Comparison of ENCODE assay signal across 13 cellular contexts in the genomic region with DNA sequence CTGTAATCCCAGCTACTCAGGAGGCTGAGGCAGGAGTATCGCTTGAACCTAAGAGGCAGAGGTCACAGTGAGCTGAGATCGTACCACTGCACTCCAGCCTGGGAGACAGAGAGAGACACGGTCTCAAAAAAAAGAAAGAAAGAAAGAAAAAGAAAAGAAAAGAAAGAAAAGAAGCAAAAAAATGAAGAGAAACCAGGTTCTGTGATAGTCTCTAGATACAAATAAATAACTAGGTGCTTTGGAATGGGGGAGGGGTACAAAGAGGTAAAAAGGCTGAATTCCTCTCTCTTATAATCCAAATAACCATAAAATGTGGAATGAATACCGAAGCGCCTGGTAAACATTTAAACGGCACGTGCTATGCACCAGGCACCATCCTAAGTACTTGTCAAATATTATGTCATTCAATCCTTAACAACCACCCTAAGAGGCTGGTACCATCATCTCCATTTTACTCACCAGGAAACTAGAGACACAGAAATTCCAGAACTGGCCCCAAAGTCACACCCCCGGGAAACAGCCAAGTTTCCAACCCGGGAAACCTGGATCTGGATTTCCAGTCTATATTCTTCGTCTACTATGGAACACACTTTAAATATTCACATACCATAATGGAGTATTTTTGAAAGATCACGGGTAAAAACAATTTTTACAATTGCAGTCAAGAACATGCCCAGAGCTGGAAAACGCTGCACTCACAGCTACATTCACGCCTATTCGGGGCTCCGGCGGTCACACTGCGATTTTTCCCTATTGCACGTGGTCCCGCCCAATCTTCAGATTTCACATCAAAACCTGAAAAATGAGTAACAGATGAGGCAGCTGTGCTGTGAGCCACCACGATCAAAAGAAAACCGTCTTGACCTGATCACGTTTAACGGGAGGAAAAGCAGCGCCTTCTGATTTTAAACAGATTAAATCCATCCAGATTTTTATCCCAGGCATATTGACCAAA. TPM values are rescaled to one million over a fixed set of nuclear protein-coding genes. Genes with fewer than 3 reads are reported as not detected.
A peak's percentile ranks its signal among the peaks of the same experiment; 100 is the strongest.
DNase-seq lines count a peak whose midpoint lies in the region; TF ChIP-seq lines count a peak whose summit lies in the region.
"Had no signal": no experiment of that assay in that cellular context is flagged by ENCODE, and none has a peak within 500 bp of the region (broad histone marks: within the 10 kb centered on the region; RNA-seq: fewer than 3 reads in every experiment).

No MANE protein-coding gene starts in this region.

- intact Hi-C loops in tibial artery (cut with DNase I; ENCODE audit: low total_unique reads) = no loop called here

- H3K9me3 ChIP-seq in MG63 = no peaks in the 10 kb centered on the region
- no peaks in the 10 kb centered on the region for H3K9me3 ChIP-seq in osteoblast (ENCODE audit: low read depth, low read length)
- no peaks in the 10 kb centered on the region for H3K9me3 ChIP-seq in tibial artery

- H3K79me2 ChIP-seq in osteoblast (ENCODE audit: insufficient read depth, low read length) = peaks cover 62% of the 10 kb centered on the region

- no peak for TF ChIP-seq CTCF in BJ (IDR thresholded peaks at IDR 0.05; ENCODE audit: insufficient read depth, low read depth, low read length)
- TF ChIP-seq CTCF in osteoblast (IDR thresholded peaks at IDR 0.05; ENCODE audit: extremely low read depth, low read depth, low read length) = no peak
- no peak for TF ChIP-seq CTCF in tibial artery (IDR thresholded peaks at IDR 0.05)

- POLR2A ChIA-PET in BJ (lab: Charles Lee) = no interaction called here

- H2AFZ ChIP-seq in osteoblast (ENCODE audit: low read length) = no peak overlapping the region
- H2AFZ ChIP-seq: PC-9 had no signal

- H4K20me1 ChIP-seq in osteoblast (ENCODE audit: insufficient read depth, low read length) = peaks cover 48% of the 10 kb centered on the region

- peak overlapping the region; percentile 22 for H3K4me3 ChIP-seq in BJ (ENCODE audit: low read depth, low read length)
- H3K4me3 ChIP-seq in MG63 = peak overlapping the region; percentile 25
- peak overlapping the region; percentile 20 for H3K4me3 ChIP-seq in osteoblast (ENCODE audit: insufficient read depth, low read length)
- no peak overlapping the region for H3K4me3 ChIP-seq in tibial artery
- H3K4me3 ChIP-seq: PC-9 had no signal

- H3K27ac ChIP-seq in epithelial cell of prostate = peak overlapping the region; percentile 98
- H3K27ac ChIP-seq in osteoblast (ENCODE audit: low read depth, low read length) = no peak overlapping the region
- no peak overlapping the region for H3K27ac ChIP-seq in tibial artery
- H3K27ac ChIP-seq: PC-9 had no signal

- no peaks in the 10 kb centered on the region for H3K27me3 ChIP-seq in BJ (ENCODE audit: control insufficient read depth, insufficient read depth, low read length)
- no peaks in the 10 kb centered on the region for H3K27me3 ChIP-seq in MG63
- no peaks in the 10 kb centered on the region for H3K27me3 ChIP-seq in osteoblast (ENCODE audit: insufficient read depth, low read length)
- H3K27me3 ChIP-seq in tibial artery = no peaks in the 10 kb centered on the region

- peak overlapping the region; percentile 50 for H3K4me2 ChIP-seq in osteoblast (ENCODE audit: insufficient read depth, low read length)
- H3K4me2 ChIP-seq: PC-9 had no signal

- H3K36me3 ChIP-seq in BJ (ENCODE audit: control insufficient read depth, insufficient read depth, low read length) = no peaks in the 10 kb centered on the region
- H3K36me3 ChIP-seq in MG63 = peaks cover 29% of the 10 kb centered on the region
- peaks cover 6% of the 10 kb centered on the region for H3K36me3 ChIP-seq in osteoblast (ENCODE audit: insufficient read depth, low read length)
- no peaks in the 10 kb centered on the region for H3K36me3 ChIP-seq in tibial artery

- H3K4me1 ChIP-seq in osteoblast (ENCODE audit: insufficient read depth, low read length) = no peaks in the 10 kb centered on the region
- no peaks in the 10 kb centered on the region for H3K4me1 ChIP-seq in tibial artery

- CTCF ChIA-PET in BJ (lab: Yijun Ruan, JAX) = no interaction called here

- DNase-seq in BJ (ENCODE audit: low read depth) (no peak), MG63 (no peak), epithelial cell of prostate (ENCODE audit: low read depth, low spot score) (no peak), osteoblast (ENCODE audit: insufficient read length, low spot score, missing footprints) (peak; percentile 62), NCI-H1092 treated with DMSO at 0.1 percent for 48 hours (lab: John Stamatoyannopoulos, UW) (no peak), tibial artery (no peak), SKM-1 treated with dmso at 0.1 percent for 144 hours (lab: John Stamatoyannopoulos, UW; ENCODE audit: unreplicated experiment) (no peak)
- DNase-seq in activated T-cell treated with anti-CD3 and anti-CD28 coated beads, Interleukin-2, amount 50 U/mL, for 48 hours = no peak
- DNase-seq: activated B cell treated with CpG ODN at 0.5 μM for 24 hours; activated gamma-delta T cell treated with Interleukin-2 at 50 U/mL for 16 hours; effector memory CD8-positive, alpha-beta T cell; left colon; PC-9 had no signal

RNA-seq across cellular contexts. Expression of gene NXN, which starts 10.5 kb away (rescaled TPM):
- polyA plus RNA-seq in BJ (2011; rRNA removed) = 65.3 and 88.8 TPM in 2 replicates
- 74.4 and 127 TPM in 2 replicates for polyA minus RNA-seq in BJ (2011; rRNA and poly(A)+ RNA removed)
- 95.7 and 100 TPM in 2 replicates for total RNA-seq in MG63 (2014; rRNA removed; shearing (Covaris generic); ENCODE audit: low replicate concordance)
- total RNA-seq in osteoblast = 60.7 and 68.8 TPM in 2 replicates

RNA-seq across cellular contexts. Expression of gene TIMM22, which starts 27.8 kb away (rescaled TPM):
- 12.6 and 14.3 TPM in 2 replicates for polyA plus RNA-seq in BJ (2011; rRNA removed)
- polyA minus RNA-seq in BJ (2011; rRNA and poly(A)+ RNA removed) = 8.1 and 10.8 TPM in 2 replicates
- total RNA-seq in MG63 (2014; rRNA removed; shearing (Covaris generic); ENCODE audit: low replicate concordance) = 16.0 and 22.8 TPM in 2 replicates
- 10.5 and 10.6 TPM in 2 replicates for total RNA-seq in osteoblast

Comparison
In these comparisons a context has a peak if more than half of its experiments do, and no peak if none do; other contexts are left out.
1. H3K4me3 ChIP-seq: peak in BJ (single experiment), MG63 (single experiment) and osteoblast (single experiment); none in tibial artery (0 of 2).